ENCODE assay signal across 24 cellular contexts in the genomic region with DNA sequence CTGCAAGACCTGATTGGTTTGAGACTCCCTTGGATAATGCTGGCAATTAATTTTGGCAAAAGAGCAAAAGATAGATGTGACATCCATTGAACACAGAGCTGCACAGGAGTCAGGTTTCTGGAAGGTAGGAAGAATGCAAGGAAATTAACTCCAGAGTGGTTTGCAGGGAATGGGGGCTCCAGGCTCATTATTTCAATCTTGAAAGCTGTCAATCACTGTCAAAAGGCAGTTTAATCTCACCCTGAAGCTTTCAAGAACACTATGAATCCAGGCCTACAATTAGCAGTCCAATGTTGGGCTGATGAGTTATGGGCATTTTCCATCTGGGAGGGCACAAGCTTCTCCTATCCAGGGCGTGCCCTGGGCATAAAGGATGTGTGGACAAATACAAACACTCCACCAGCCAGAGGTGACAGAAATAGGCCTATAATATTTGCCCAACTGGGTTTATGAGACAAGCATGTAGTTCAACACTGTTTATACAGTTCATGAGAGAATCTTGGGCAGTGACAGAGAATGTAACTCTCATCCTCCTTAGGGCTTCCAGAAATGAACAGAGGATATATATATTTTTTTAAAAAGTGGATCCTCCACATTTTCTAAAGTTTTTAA.
DNase-seq lines count a peak whose midpoint lies in the region; ATAC-seq and TF ChIP-seq lines count a peak whose summit lies in the region.
"Had no signal": no experiment of that assay in that cellular context is flagged by ENCODE, and none has a peak within 500 bp of the region (broad histone marks: within the 10 kb centered on the region; RNA-seq: fewer than 3 reads in every experiment).

No MANE protein-coding gene starts in this region.

- no peaks in the 10 kb centered on the region for H3K36me3 Mint-ChIP-seq in neural progenitor cell
- no peaks in the 10 kb centered on the region for H3K36me3 Mint-ChIP-seq in naive thymus-derived CD8-positive, alpha-beta T cell
- H3K36me3 Mint-ChIP-seq: activated naive CD8-positive, alpha-beta T cell treated with anti-CD3 and anti-CD28 coated beads, Interleukin-2, amount 10 ng/mL, durations not matched to agents 7 days and 5 days; memory B cell had no signal

- POLR2A ChIA-PET in SK-N-SH (lab: Yijun Ruan, JAX): no interaction called here
- POLR2A ChIA-PET in naive thymus-derived CD8-positive, alpha-beta T cell (lab: Charles Lee): interaction anchor here (0.6 kb wide), 1 partner anchor 60 kb away, joined by 5 read pairs; no protein-coding TSS in a partner anchor

- TF ChIP-seq EP300 in SK-N-SH (IDR thresholded peaks at IDR 0.05; ENCODE audit: borderline replicate concordance in 1 of 2, low read depth in 1 of 2, low read length in 1 of 2): no peak

- no peaks in the 10 kb centered on the region for H3K9me3 Mint-ChIP-seq in neural progenitor cell
- H3K9me3 Mint-ChIP-seq in naive thymus-derived CD8-positive, alpha-beta T cell: no peaks in the 10 kb centered on the region
- H3K9me3 Mint-ChIP-seq: activated naive CD8-positive, alpha-beta T cell treated with anti-CD3 and anti-CD28 coated beads, Interleukin-2, amount 10 ng/mL, durations not matched to agents 7 days and 5 days; memory B cell had no signal

- CTCF ChIA-PET in SK-N-SH (lab: Yijun Ruan, JAX): interaction anchor here (0.9 kb wide), 1 partner anchor 370 kb away, joined by 3 read pairs; no protein-coding TSS in a partner anchor

- H3K4me3 Mint-ChIP-seq in neural progenitor cell: no peak overlapping the region
- H3K4me3 Mint-ChIP-seq in naive thymus-derived CD8-positive, alpha-beta T cell: no peak overlapping the region
- H3K4me3 Mint-ChIP-seq: activated CD8-positive, alpha-beta T cell treated with anti-CD3 and anti-CD28 coated beads, Interleukin-2, amount 10 ng/mL, durations not matched to agents 7 days and 5 days; activated naive CD8-positive, alpha-beta T cell treated with anti-CD3 and anti-CD28 coated beads, Interleukin-2, amount 10 ng/mL, durations not matched to agents 7 days and 5 days; memory B cell had no signal

- intact Hi-C loops in tibial artery (cut with DNase I; ENCODE audit: low total_unique reads): loop anchor here (10.0 kb wide), 1 partner anchor 78 kb away; the partner anchor contains the start of gene KCNMA1

- H4K20me1 ChIP-seq in SK-N-SH (ENCODE audit: insufficient read depth) (no peaks in the 10 kb centered on the region), neural progenitor cell (ENCODE audit: low read depth) (no peaks in the 10 kb centered on the region)

- peak; percentile 51 for DNase-seq in DMS153 (lab: John Stamatoyannopoulos, UW)
- DNase-seq in DMS153 treated with DMSO at 0.1 percent for 48 hours (lab: John Stamatoyannopoulos, UW; ENCODE audit: unreplicated experiment): no peak
- no peak for DNase-seq in SK-N-SH
- DNase-seq in neural progenitor cell (ENCODE audit: low spot score): peak; percentile 53
- DNase-seq in tibial artery: no peak
- DNase-seq in NCI-H2227 treated with DMSO at 0.1 percent for 48 hours (lab: John Stamatoyannopoulos, UW): no peak
- DNase-seq in naive thymus-derived CD8-positive, alpha-beta T cell: no peak
- DNase-seq: 8988T; activated CD4-positive, CD25-positive, alpha-beta regulatory T cell treated with anti-CD3 and anti-CD28 coated beads, Interleukin-2, amount 50 U/mL, for 72 hours; activated CD8-positive, alpha-beta T cell treated with anti-CD3 and anti-CD28 coated beads, Interleukin-2, amount 10 ng/mL, durations not matched to agents 7 days and 5 days; activated effector memory CD4-positive, alpha-beta T cell treated with Interleukin-2 at 50 U/mL for 16 hours; activated naive CD8-positive, alpha-beta T cell treated with anti-CD3 and anti-CD28 coated beads, Interleukin-2, amount 10 ng/mL, durations not matched to agents 7 days and 5 days; activated T-cell treated with anti-CD3 and anti-CD28 coated beads for 4 hours; DND-41; left cardiac atrium; NCI-H1105; NCI-H2081; NCI-H446; right cardiac atrium; stimulated activated naive CD4-positive, alpha-beta T cell treated with Interleukin-2 at 50 U/mL for 16 hours had no signal

- H3K4me1 ChIP-seq in SK-N-SH (ENCODE audit: control insufficient read depth in 1 of 2, insufficient read depth in 2 of 2, low read depth in 1 of 2, low read length in 1 of 2) (peaks cover 0 to 5% of the 10 kb centered on the region in 2 experiments; a peak in 1 of 4 replicates), neural progenitor cell (peaks cover 13% of the 10 kb centered on the region), tibial artery (peaks cover 0 to 99% (median 68%) of the 10 kb centered on the region in 4 donors)
- H3K4me1 ChIP-seq: HAP-1, SJSA1 had no signal

- H3K4me2 ChIP-seq in SK-N-SH (no peak overlapping the region), neural progenitor cell (no peak overlapping the region)

- no peaks in the 10 kb centered on the region for H3K9me2 ChIP-seq in SK-N-SH

- H3F3A ChIP-seq in SK-N-SH (replicated peaks; ENCODE audit: insufficient read depth): peaks cover 3% of the 10 kb centered on the region
- H3F3A ChIP-seq in neural progenitor cell (ENCODE audit: low read depth): no peaks in the 10 kb centered on the region

- no peaks in the 10 kb centered on the region for H3K36me3 ChIP-seq in SK-N-SH (replicated peaks in 1 of 2; ENCODE audit: control insufficient read depth in 1 of 2, insufficient read depth in 2 of 2, low read length in 1 of 2)
- H3K36me3 ChIP-seq in neural progenitor cell: no peaks in the 10 kb centered on the region
- no peaks in the 10 kb centered on the region for H3K36me3 ChIP-seq in tibial artery
- H3K36me3 ChIP-seq: HAP-1, SJSA1 had no signal

- H3K27me3 Mint-ChIP-seq in neural progenitor cell (ENCODE audit: insufficient read depth, low read depth): peaks cover 4% of the 10 kb centered on the region
- H3K27me3 Mint-ChIP-seq in naive thymus-derived CD8-positive, alpha-beta T cell: peaks cover 0 to 16% (median 0%) of the 10 kb centered on the region in 5 donors
- H3K27me3 Mint-ChIP-seq: memory B cell had no signal

- no peak for TF ChIP-seq RAD21 in SK-N-SH (IDR thresholded peaks at IDR 0.05; ENCODE audit: low read length)

- no peak for TF ChIP-seq CTCF in SK-N-SH (IDR thresholded peaks at IDR 0.05)
- TF ChIP-seq CTCF in neural progenitor cell (IDR thresholded peaks at IDR 0.05): no peak
- TF ChIP-seq CTCF in tibial artery (IDR thresholded peaks at IDR 0.05): no peak

- H3K4me3 ChIP-seq in SK-N-SH (ENCODE audit: low read depth in 2 of 2, low read length in 1 of 2) (no peak overlapping the region), neural progenitor cell (no peak overlapping the region), tibial artery (no peak overlapping the region)
- H3K4me3 ChIP-seq: HAP-1, SJSA1 had no signal

- H3K9me3 ChIP-seq in SK-N-SH: no peaks in the 10 kb centered on the region
- H3K9me3 ChIP-seq in neural progenitor cell (ENCODE audit: low read depth): no peaks in the 10 kb centered on the region
- H3K9me3 ChIP-seq in tibial artery: no peaks in the 10 kb centered on the region
- H3K9me3 ChIP-seq: HAP-1, SJSA1 had no signal

- no peak overlapping the region for H3K27ac ChIP-seq in SK-N-SH (ENCODE audit: low read depth in 2 of 2, low read length in 1 of 2)
- H3K27ac ChIP-seq in neural progenitor cell: no peak overlapping the region
- peak overlapping the region; percentile 79 to 84 for H3K27ac ChIP-seq in tibial artery
- H3K27ac ChIP-seq: SJSA1 had no signal

- H3K27ac Mint-ChIP-seq in neural progenitor cell: no peak overlapping the region
- H3K27ac Mint-ChIP-seq in naive thymus-derived CD8-positive, alpha-beta T cell: no peak overlapping the region
- H3K27ac Mint-ChIP-seq: activated CD8-positive, alpha-beta T cell treated with anti-CD3 and anti-CD28 coated beads, Interleukin-2, amount 10 ng/mL, durations not matched to agents 7 days and 5 days; activated naive CD8-positive, alpha-beta T cell treated with anti-CD3 and anti-CD28 coated beads, Interleukin-2, amount 10 ng/mL, durations not matched to agents 7 days and 5 days; memory B cell had no signal

- H2AFZ ChIP-seq in SK-N-SH (ENCODE audit: low read depth) (no peak overlapping the region), neural progenitor cell (replicated peaks) (no peak overlapping the region)

- H3K79me2 ChIP-seq in SK-N-SH (ENCODE audit: insufficient read depth) (no peaks in the 10 kb centered on the region), neural progenitor cell (ENCODE audit: low read depth) (no peaks in the 10 kb centered on the region)

- ATAC-seq in GM21619 (IDR thresholded peaks at IDR 0.05; ENCODE audit: unreplicated experiment): no peak
- no peak for ATAC-seq in naive thymus-derived CD8-positive, alpha-beta T cell
- ATAC-seq: activated CD8-positive, alpha-beta T cell treated with anti-CD3 and anti-CD28 coated beads, Interleukin-2, amount 10 ng/mL, durations not matched to agents 7 days and 5 days; left cardiac atrium; right cardiac atrium had no signal

- H3K9ac ChIP-seq in SK-N-SH (no peak overlapping the region), neural progenitor cell (no peak overlapping the region)

- H3K27me3 ChIP-seq in SK-N-SH (ENCODE audit: insufficient read depth) (no peaks in the 10 kb centered on the region), neural progenitor cell (no peaks in the 10 kb centered on the region), tibial artery (no peaks in the 10 kb centered on the region)
- H3K27me3 ChIP-seq: SJSA1 had no signal

- peaks cover 9% of the 10 kb centered on the region for H3K4me1 Mint-ChIP-seq in neural progenitor cell
- no peaks in the 10 kb centered on the region for H3K4me1 Mint-ChIP-seq in naive thymus-derived CD8-positive, alpha-beta T cell

- 89% methylated on average over 1 of the region's 1 CpG for WGBS in SK-N-SH (ENCODE audit: low lambda C conversion rate)

TF ChIP-seq in SK-N-SH, 30 proteins besides CTCF, POLR2A, EP300 and RAD21 (continues in another document):
- no peak for TF ChIP-seq RXRA (IDR thresholded peaks at IDR 0.05; ENCODE audit: borderline replicate concordance, low read depth)
- no peak for TF ChIP-seq RFX5 (IDR thresholded peaks at IDR 0.05; ENCODE audit: low read length)
- TF ChIP-seq GATA2 (CRISPR knock-in tag; IDR thresholded peaks at IDR 0.05): no peak
- no peak for TF ChIP-seq MEF2A (IDR thresholded peaks at IDR 0.05; ENCODE audit: borderline replicate concordance, low read depth)

Comparison
In these comparisons a context has a peak if more than half of its experiments do, and no peak if none do; other contexts are left out.
1. DNase-seq: peak in DMS153 (single experiment) and neural progenitor cell (single experiment); none in DMS153 treated with DMSO at 0.1 percent for 48 hours (single experiment), SK-N-SH (single experiment), tibial artery (0 of 2), NCI-H2227 treated with DMSO at 0.1 percent for 48 hours (single experiment) and naive thymus-derived CD8-positive, alpha-beta T cell (0 of 10).
2. H3K27ac ChIP-seq: peak in tibial artery (2 of 2); none in SK-N-SH (0 of 2) and neural progenitor cell (single experiment).